2 cellular contexts compared by ENCODE assay signal in genomic region chr11:85661972-85662664, GRCh38.
TF ChIP-seq lines count a peak whose summit lies in the region.

No MANE protein-coding gene starts in this region.

TF ChIP-seq in GM23338, 12 proteins besides CTCF, POLR2A, EP300 and RAD21:
- no peak for TF ChIP-seq STAT1 (IDR thresholded peaks at IDR 0.05; ENCODE audit: unreplicated experiment)
- TF ChIP-seq CREB1 (CRISPR knock-in tag; IDR thresholded peaks at IDR 0.05; ENCODE audit: low read depth), result no peak
- TF ChIP-seq EZH2phosphoT487 (IDR thresholded peaks at IDR 0.05; ENCODE audit: unreplicated experiment), result no peak
- TF ChIP-seq REST (IDR thresholded peaks at IDR 0.05; ENCODE audit: unreplicated experiment), result no peak
- TF ChIP-seq JUNB (IDR thresholded peaks at IDR 0.05; ENCODE audit: unreplicated experiment), result no peak
- TF ChIP-seq ETS1 (IDR thresholded peaks at IDR 0.05), result no peak
- no peak for TF ChIP-seq ZNF331 (CRISPR knock-in tag; IDR thresholded peaks at IDR 0.05; ENCODE audit: low read depth)
- no peak for TF ChIP-seq POLR2AphosphoS5 (IDR thresholded peaks at IDR 0.05; ENCODE audit: low read depth)
- TF ChIP-seq, protein P1, sequence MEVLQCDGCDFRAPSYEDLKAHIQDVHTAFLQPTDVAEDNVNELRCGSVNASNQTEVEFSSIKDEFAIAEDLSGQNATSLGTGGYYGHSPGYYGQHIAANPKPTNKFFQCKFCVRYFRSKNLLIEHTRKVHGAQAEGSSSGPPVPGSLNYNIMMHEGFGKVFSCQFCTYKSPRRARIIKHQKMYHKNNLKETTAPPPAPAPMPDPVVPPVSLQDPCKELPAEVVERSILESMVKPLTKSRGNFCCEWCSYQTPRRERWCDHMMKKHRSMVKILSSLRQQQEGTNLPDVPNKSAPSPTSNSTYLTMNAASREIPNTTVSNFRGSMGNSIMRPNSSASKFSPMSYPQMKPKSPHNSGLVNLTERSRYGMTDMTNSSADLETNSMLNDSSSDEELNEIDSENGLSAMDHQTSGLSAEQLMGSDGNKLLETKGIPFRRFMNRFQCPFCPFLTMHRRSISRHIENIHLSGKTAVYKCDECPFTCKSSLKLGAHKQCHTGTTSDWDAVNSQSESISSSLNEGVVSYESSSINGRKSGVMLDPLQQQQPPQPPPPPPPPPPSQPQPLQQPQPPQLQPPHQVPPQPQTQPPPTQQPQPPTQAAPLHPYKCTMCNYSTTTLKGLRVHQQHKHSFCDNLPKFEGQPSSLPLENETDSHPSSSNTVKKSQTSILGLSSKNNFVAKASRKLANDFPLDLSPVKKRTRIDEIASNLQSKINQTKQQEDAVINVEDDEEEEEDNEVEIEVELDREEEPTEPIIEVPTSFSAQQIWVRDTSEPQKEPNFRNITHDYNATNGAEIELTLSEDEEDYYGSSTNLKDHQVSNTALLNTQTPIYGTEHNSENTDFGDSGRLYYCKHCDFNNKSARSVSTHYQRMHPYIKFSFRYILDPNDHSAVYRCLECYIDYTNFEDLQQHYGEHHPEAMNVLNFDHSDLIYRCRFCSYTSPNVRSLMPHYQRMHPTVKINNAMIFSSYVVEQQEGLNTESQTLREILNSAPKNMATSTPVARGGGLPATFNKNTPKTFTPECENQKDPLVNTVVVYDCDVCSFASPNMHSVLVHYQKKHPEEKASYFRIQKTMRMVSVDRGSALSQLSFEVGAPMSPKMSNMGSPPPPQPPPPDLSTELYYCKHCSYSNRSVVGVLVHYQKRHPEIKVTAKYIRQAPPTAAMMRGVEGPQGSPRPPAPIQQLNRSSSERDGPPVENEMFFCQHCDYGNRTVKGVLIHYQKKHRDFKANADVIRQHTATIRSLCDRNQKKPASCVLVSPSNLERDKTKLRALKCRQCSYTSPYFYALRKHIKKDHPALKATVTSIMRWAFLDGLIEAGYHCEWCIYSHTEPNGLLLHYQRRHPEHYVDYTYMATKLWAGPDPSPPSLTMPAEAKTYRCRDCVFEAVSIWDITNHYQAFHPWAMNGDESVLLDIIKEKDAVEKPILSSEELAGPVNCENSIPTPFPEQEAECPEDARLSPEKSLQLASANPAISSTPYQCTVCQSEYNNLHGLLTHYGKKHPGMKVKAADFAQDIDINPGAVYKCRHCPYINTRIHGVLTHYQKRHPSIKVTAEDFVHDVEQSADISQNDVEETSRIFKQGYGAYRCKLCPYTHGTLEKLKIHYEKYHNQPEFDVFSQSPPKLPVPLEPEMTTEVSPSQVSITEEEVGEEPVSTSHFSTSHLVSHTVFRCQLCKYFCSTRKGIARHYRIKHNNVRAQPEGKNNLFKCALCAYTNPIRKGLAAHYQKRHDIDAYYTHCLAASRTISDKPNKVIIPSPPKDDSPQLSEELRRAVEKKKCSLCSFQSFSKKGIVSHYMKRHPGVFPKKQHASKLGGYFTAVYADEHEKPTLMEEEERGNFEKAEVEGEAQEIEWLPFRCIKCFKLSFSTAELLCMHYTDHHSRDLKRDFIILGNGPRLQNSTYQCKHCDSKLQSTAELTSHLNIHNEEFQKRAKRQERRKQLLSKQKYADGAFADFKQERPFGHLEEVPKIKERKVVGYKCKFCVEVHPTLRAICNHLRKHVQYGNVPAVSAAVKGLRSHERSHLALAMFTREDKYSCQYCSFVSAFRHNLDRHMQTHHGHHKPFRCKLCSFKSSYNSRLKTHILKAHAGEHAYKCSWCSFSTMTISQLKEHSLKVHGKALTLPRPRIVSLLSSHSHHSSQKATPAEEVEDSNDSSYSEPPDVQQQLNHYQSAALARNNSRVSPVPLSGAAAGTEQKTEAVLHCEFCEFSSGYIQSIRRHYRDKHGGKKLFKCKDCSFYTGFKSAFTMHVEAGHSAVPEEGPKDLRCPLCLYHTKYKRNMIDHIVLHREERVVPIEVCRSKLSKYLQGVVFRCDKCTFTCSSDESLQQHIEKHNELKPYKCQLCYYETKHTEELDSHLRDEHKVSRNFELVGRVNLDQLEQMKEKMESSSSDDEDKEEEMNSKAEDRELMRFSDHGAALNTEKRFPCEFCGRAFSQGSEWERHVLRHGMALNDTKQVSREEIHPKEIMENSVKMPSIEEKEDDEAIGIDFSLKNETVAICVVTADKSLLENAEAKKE (CRISPR knock-in tag; IDR thresholded peaks at IDR 0.05), result no peak
- TF ChIP-seq EZH2 (IDR thresholded peaks at IDR 0.05; ENCODE audit: low read depth, unreplicated experiment), result no peak
- TF ChIP-seq NANOG (IDR thresholded peaks at IDR 0.05; ENCODE audit: borderline replicate concordance), result no peak
- no peak for TF ChIP-seq ZNF114 (CRISPR knock-in tag; IDR thresholded peaks at IDR 0.05)
TF ChIP-seq in GM23338: peak in this region for 0.

TF ChIP-seq in SK-N-SH, 30 proteins besides CTCF, POLR2A, EP300 and RAD21:
- peak; percentile 31; the same call in 1 of the 2 replicates for TF ChIP-seq TCF12 (IDR thresholded peaks at IDR 0.05)
- TF ChIP-seq GATA2 (CRISPR knock-in tag; IDR thresholded peaks at IDR 0.05), result no peak
TF ChIP-seq in SK-N-SH: peak in this region for 1.
